ENCODE assay signal across 26 cellular contexts in the genomic region with DNA sequence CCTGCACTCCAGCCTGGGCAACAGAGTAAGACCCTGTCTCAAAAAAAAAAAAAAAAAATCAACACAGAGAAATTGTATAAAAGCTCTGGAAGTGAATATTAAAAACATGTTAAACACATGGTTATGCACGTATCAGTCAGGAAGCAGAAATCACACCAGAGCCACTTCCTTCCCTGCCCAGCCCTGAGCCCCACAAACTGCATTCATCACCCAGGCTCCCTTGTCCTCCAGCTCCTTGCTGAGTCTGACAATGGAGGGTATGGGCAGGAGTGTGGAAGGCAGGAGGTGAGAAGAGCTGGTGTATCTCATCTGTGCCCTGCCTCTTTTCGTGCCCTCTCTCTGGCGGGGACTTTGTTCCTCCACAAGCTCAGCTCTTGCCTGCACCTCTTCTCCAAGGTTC. TPM values are rescaled to one million over a fixed set of nuclear protein-coding genes. Genes with fewer than 3 reads are reported as not detected.
A peak's percentile ranks its signal among the peaks of the same experiment; 100 is the strongest.
DNase-seq lines count a peak whose midpoint lies in the region; ATAC-seq and TF ChIP-seq lines count a peak whose summit lies in the region.
"Had no signal": no experiment of that assay in that cellular context is flagged by ENCODE, and none has a peak within 500 bp of the region (broad histone marks: within the 10 kb centered on the region; RNA-seq: fewer than 3 reads in every experiment).

No MANE protein-coding gene starts in this region.

- DNase-seq in activated T-cell treated with anti-CD3 and anti-CD28 coated beads, Interleukin-2, amount 50 U/mL, for 24 hours, result no peak
- DNase-seq in activated T-cell treated with anti-CD3 and anti-CD28 coated beads for 4 hours (no peak), KG1 (lab: John Stamatoyannopoulos, UW) (peak; percentile 22), spleen (peak; percentile 43), NCI-H2171 (lab: John Stamatoyannopoulos, UW) (no peak), NCI-H146 treated with DMSO at 0.1 percent for 48 hours (lab: John Stamatoyannopoulos, UW; ENCODE audit: unreplicated experiment) (no peak)
- DNase-seq in activated T-helper 1 cell treated with anti-CD3 and anti-CD28 coated beads, Interleukin-12 subunit alpha, Interleukin-12 subunit beta, Interleukin-2, Interleukin-4 antibody, amounts not matched to agents 30 ng/mL and 10 ng/mL and 1 ng/mL, durations not matched to agents 14 hours and 24 hours and 36 hours (ENCODE audit: low spot score), result no peak
- DNase-seq: cerebellar nuclear complex, DMS 273 treated with DMSO at 0.1 percent for 48 hours, foreskin melanocyte, hypothalamus, islet precursor cell, NCI-H1436 treated with DMSO at 0.1 percent for 48 hours, NCI-H2171 treated with DMSO at 0.1 percent for 48 hours had no signal

- H3K4me3 Mint-ChIP-seq in activated T-cell treated with anti-CD3 and anti-CD28 coated beads, Interleukin-2, amount 50 U/mL, for 24 hours, result no peak overlapping the region
- peak overlapping the region; percentile 48 for H3K4me3 Mint-ChIP-seq in activated T-helper 1 cell treated with anti-CD3 and anti-CD28 coated beads, Interleukin-12 subunit alpha, Interleukin-12 subunit beta, Interleukin-2, Interleukin-4 antibody, amounts not matched to agents 30 ng/mL and 10 ng/mL and 1 ng/mL, durations not matched to agents 14 hours and 24 hours and 36 hours
- H3K4me3 Mint-ChIP-seq: CD14-positive monocyte had no signal

- WGBS in spleen, 5 donors, result 21 to 49% (median 25%) methylated on average over 3 of the region's 3 CpGs

- no peak overlapping the region for H3K4me3 ChIP-seq in spleen
- H3K4me3 ChIP-seq: right atrium auricular region had no signal

- TF ChIP-seq CTCF in spleen (IDR thresholded peaks at IDR 0.05 in 8 of 11, conservative IDR thresholded peaks at IDR 0.05 in 3 of 11), result no peak

- peak overlapping the region; percentile 57 for H3K27ac Mint-ChIP-seq in activated T-cell treated with anti-CD3 and anti-CD28 coated beads, Interleukin-2, amount 50 U/mL, for 24 hours
- peak overlapping the region; percentile 62 for H3K27ac Mint-ChIP-seq in activated T-helper 1 cell treated with anti-CD3 and anti-CD28 coated beads, Interleukin-12 subunit alpha, Interleukin-12 subunit beta, Interleukin-2, Interleukin-4 antibody, amounts not matched to agents 30 ng/mL and 10 ng/mL and 1 ng/mL, durations not matched to agents 14 hours and 24 hours and 36 hours

- intact Hi-C loops in activated T-helper 1 cell treated with anti-CD3 and anti-CD28 coated beads, Interleukin-12 subunit alpha, Interleukin-12 subunit beta, Interleukin-2, Interleukin-4 antibody, amounts not matched to agents 30 ng/mL and 10 ng/mL and 1 ng/mL, durations not matched to agents 14 hours and 24 hours and 36 hours (cut with micrococcal nuclease), result no loop called here
- intact Hi-C loops in spleen (cut with DNase I; ENCODE audit: low total_unique reads), result no loop called here

- H3K9me3 ChIP-seq in spleen, result peaks cover 0 to 20% (median 5%) of the 10 kb centered on the region in 8 donors

- TF ChIP-seq POLR2A in spleen (IDR thresholded peaks at IDR 0.05), result no peak

- no peaks in the 10 kb centered on the region for H3K27me3 Mint-ChIP-seq in activated T-cell treated with anti-CD3 and anti-CD28 coated beads, Interleukin-2, amount 50 U/mL, for 24 hours
- H3K27me3 Mint-ChIP-seq in activated T-helper 1 cell treated with anti-CD3 and anti-CD28 coated beads, Interleukin-12 subunit alpha, Interleukin-12 subunit beta, Interleukin-2, Interleukin-4 antibody, amounts not matched to agents 30 ng/mL and 10 ng/mL and 1 ng/mL, durations not matched to agents 14 hours and 24 hours and 36 hours (ENCODE audit: insufficient read depth), result no peaks in the 10 kb centered on the region

- ATAC-seq in GM19328 (IDR thresholded peaks at IDR 0.05; ENCODE audit: unreplicated experiment), result no peak
- ATAC-seq: Right ventricle myocardium inferior had no signal

- peaks cover 13% of the 10 kb centered on the region for H3K9me3 Mint-ChIP-seq in activated T-cell treated with anti-CD3 and anti-CD28 coated beads, Interleukin-2, amount 50 U/mL, for 24 hours
- peaks cover 25% of the 10 kb centered on the region for H3K9me3 Mint-ChIP-seq in activated T-helper 1 cell treated with anti-CD3 and anti-CD28 coated beads, Interleukin-12 subunit alpha, Interleukin-12 subunit beta, Interleukin-2, Interleukin-4 antibody, amounts not matched to agents 30 ng/mL and 10 ng/mL and 1 ng/mL, durations not matched to agents 14 hours and 24 hours and 36 hours

- H3K36me3 ChIP-seq in spleen, result peaks cover 0 to 3% (median 0%) of the 10 kb centered on the region in 6 donors
- H3K36me3 ChIP-seq: right atrium auricular region had no signal

- H3K36me3 Mint-ChIP-seq in activated T-cell treated with anti-CD3 and anti-CD28 coated beads, Interleukin-2, amount 50 U/mL, for 24 hours (ENCODE audit: low read depth), result peaks cover 32% of the 10 kb centered on the region
- H3K36me3 Mint-ChIP-seq in activated T-helper 1 cell treated with anti-CD3 and anti-CD28 coated beads, Interleukin-12 subunit alpha, Interleukin-12 subunit beta, Interleukin-2, Interleukin-4 antibody, amounts not matched to agents 30 ng/mL and 10 ng/mL and 1 ng/mL, durations not matched to agents 14 hours and 24 hours and 36 hours (ENCODE audit: low read depth), result peaks cover 16% of the 10 kb centered on the region

- peaks cover 11% of the 10 kb centered on the region for H3K4me1 Mint-ChIP-seq in activated T-cell treated with anti-CD3 and anti-CD28 coated beads, Interleukin-2, amount 50 U/mL, for 24 hours (ENCODE audit: low read depth)
- peaks cover 19% of the 10 kb centered on the region for H3K4me1 Mint-ChIP-seq in activated T-helper 1 cell treated with anti-CD3 and anti-CD28 coated beads, Interleukin-12 subunit alpha, Interleukin-12 subunit beta, Interleukin-2, Interleukin-4 antibody, amounts not matched to agents 30 ng/mL and 10 ng/mL and 1 ng/mL, durations not matched to agents 14 hours and 24 hours and 36 hours (ENCODE audit: low read depth)

- H3K27me3 ChIP-seq in spleen (replicated peaks in 1 of 7), result peaks cover 0 to 6% (median 0%) of the 10 kb centered on the region in 7 donors
- H3K27me3 ChIP-seq: right atrium auricular region had no signal

- peaks cover 0 to 11% (median 3%) of the 10 kb centered on the region in 6 donors for H3K4me1 ChIP-seq in spleen
- H3K4me1 ChIP-seq: right atrium auricular region had no signal

- H3K27ac ChIP-seq in spleen, result no peak overlapping the region
- H3K27ac ChIP-seq: right atrium auricular region, VCaP had no signal

RNA-seq across cellular contexts. Expression of gene LOXL1, which starts 12.1 kb away (rescaled TPM):
- total RNA-seq in activated T-helper 1 cell treated with anti-CD3 and anti-CD28 coated beads, Interleukin-12 subunit alpha, Interleukin-12 subunit beta, Interleukin-2, Interleukin-4 antibody, amounts not matched to agents 30 ng/mL and 10 ng/mL and 1 ng/mL, durations not matched to agents 14 hours and 24 hours and 36 hours, result 0.34 and 1.3 TPM in 2 replicates
- total RNA-seq in spleen, result 1 to 10 TPM; 3.3 to 9.4 (median 6.4) TPM
- polyA plus RNA-seq in spleen, result 10 to 100 TPM in 1 of 3 donors, 1 to 10 TPM in 2; 7.9 to 11.3 (median 9.4) TPM

RNA-seq across cellular contexts. Expression of gene TBC1D21, which starts 40.8 kb away (rescaled TPM):
- not detected in 2 replicates for total RNA-seq in activated T-helper 1 cell treated with anti-CD3 and anti-CD28 coated beads, Interleukin-12 subunit alpha, Interleukin-12 subunit beta, Interleukin-2, Interleukin-4 antibody, amounts not matched to agents 30 ng/mL and 10 ng/mL and 1 ng/mL, durations not matched to agents 14 hours and 24 hours and 36 hours
- total RNA-seq in spleen, result not detected
- not detected for polyA plus RNA-seq in spleen
- total RNA-seq: A673, astrocyte, G401, lung microvascular endothelial cell, M059J, osteocyte, right atrium auricular region, Right ventricle myocardium inferior had no signal
- polyA plus RNA-seq: CD14-positive monocyte, esophagus had no signal

Comparison
In these comparisons a context has a peak if more than half of its experiments do, and no peak if none do; other contexts are left out.
1. DNase-seq: peak in KG1 (single experiment) and spleen (single experiment); none in activated T-cell treated with anti-CD3 and anti-CD28 coated beads, Interleukin-2, amount 50 U/mL, for 24 hours (single experiment), activated T-cell treated with anti-CD3 and anti-CD28 coated beads for 4 hours (single experiment), activated T-helper 1 cell treated with anti-CD3 and anti-CD28 coated beads, Interleukin-12 subunit alpha, Interleukin-12 subunit beta, Interleukin-2, Interleukin-4 antibody, amounts not matched to agents 30 ng/mL and 10 ng/mL and 1 ng/mL, durations not matched to agents 14 hours and 24 hours and 36 hours (single experiment), NCI-H2171 (single experiment) and NCI-H146 treated with DMSO at 0.1 percent for 48 hours (single experiment).